In the genomic region with DNA sequence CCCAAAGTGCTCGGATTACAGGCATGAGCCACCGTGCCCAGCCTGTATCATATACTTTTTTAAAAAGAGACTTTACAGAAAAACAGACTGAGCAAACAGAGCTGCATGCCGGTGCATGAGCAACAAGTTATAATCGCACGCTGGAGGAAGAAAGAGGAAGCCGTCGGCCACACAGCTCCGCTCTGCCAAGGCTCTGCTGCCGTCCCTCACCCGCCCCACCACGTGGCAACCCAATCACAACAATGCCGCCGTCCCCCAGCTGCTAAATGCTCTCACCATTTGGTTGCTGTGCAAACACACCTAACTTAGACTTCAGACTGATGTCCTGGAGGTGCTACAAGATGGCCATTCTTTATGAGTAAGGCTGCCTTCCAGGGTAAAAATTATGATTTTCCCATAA, we compare ENCODE assay signal across 13 cellular contexts.
DNase-seq lines count a peak whose midpoint lies in the region; ATAC-seq, FAIRE-seq and TF ChIP-seq lines count a peak whose summit lies in the region.
"Had no signal": no experiment of that assay in that cellular context is flagged by ENCODE, and none has a peak within 500 bp of the region (broad histone marks: within the 10 kb centered on the region; RNA-seq: fewer than 3 reads in every experiment).

No MANE protein-coding gene starts in this region.

- H3K27me3 ChIP-seq in right cardiac atrium (ENCODE audit: control insufficient read depth, insufficient read depth) = no peaks in the 10 kb centered on the region
- no peaks in the 10 kb centered on the region for H3K27me3 ChIP-seq in PC-9 (ENCODE audit: insufficient read depth, low read depth)
- H3K27me3 ChIP-seq: BE2C had no signal

- H3K27me3 Mint-ChIP-seq in stimulated activated naive B cell treated with anti-CD40 and anti-IgM and Interleukin-4, amounts not matched to agents 10 μg/mL and 1 μg/mL and 100 μg/mL, for 72 hours = no peaks in the 10 kb centered on the region
- peaks cover 3% of the 10 kb centered on the region for H3K27me3 Mint-ChIP-seq in glutamatergic neuron (ENCODE audit: unreplicated experiment)

- CTCF ChIA-PET in PC-9 (lab: Charles Lee) = no interaction called here

- peak overlapping the region in 1 of 2 donors; percentile 39 for H3K4me3 Mint-ChIP-seq in stimulated activated naive B cell treated with anti-CD40 and anti-IgM and Interleukin-4, amounts not matched to agents 10 μg/mL and 1 μg/mL and 100 μg/mL, for 72 hours
- H3K4me3 Mint-ChIP-seq in glutamatergic neuron (ENCODE audit: unreplicated experiment) = no peak overlapping the region

- H3K4me1 ChIP-seq in right cardiac atrium (ENCODE audit: control insufficient read depth, insufficient read depth, low read length) (no peaks in the 10 kb centered on the region), PC-9 (replicated peaks; ENCODE audit: insufficient read depth) (no peaks in the 10 kb centered on the region)
- H3K4me1 ChIP-seq: BE2C had no signal

- H3K27ac ChIP-seq in right cardiac atrium (ENCODE audit: low read length) (no peak overlapping the region), PC-9 (no peak overlapping the region)

- no peaks in the 10 kb centered on the region for H3K79me2 ChIP-seq in PC-9 (ENCODE audit: low read depth)

- H3K4me1 Mint-ChIP-seq in stimulated activated naive B cell treated with anti-CD40 and anti-IgM and Interleukin-4, amounts not matched to agents 10 μg/mL and 1 μg/mL and 100 μg/mL, for 72 hours = peaks cover 14 to 30% of the 10 kb centered on the region in 2 donors
- H3K4me1 Mint-ChIP-seq in glutamatergic neuron (ENCODE audit: low read depth, unreplicated experiment) = no peaks in the 10 kb centered on the region

- H3K27ac Mint-ChIP-seq in stimulated activated naive B cell treated with anti-CD40 and anti-IgM and Interleukin-4, amounts not matched to agents 10 μg/mL and 1 μg/mL and 100 μg/mL, for 72 hours = no peak overlapping the region
- H3K27ac Mint-ChIP-seq in glutamatergic neuron (ENCODE audit: unreplicated experiment) = no peak overlapping the region

- intact Hi-C loops in right cardiac atrium (cut with DNase I) (no loop called here), PC-9 (cut with micrococcal nuclease; ENCODE audit: unreplicated experiment) (no loop called here)

- no peaks in the 10 kb centered on the region for H3K36me3 Mint-ChIP-seq in stimulated activated naive B cell treated with anti-CD40 and anti-IgM and Interleukin-4, amounts not matched to agents 10 μg/mL and 1 μg/mL and 100 μg/mL, for 72 hours
- peaks cover 5% of the 10 kb centered on the region for H3K36me3 Mint-ChIP-seq in glutamatergic neuron (ENCODE audit: unreplicated experiment)

- no peak overlapping the region for H3K4me2 ChIP-seq in PC-9

- TF ChIP-seq CTCF in PC-9 (conservative IDR thresholded peaks at IDR 0.05) = no peak
- no peak for TF ChIP-seq CTCF in D721Med (IDR thresholded peaks at IDR 0.05; ENCODE audit: insufficient read depth, missing control alignments)
- TF ChIP-seq CTCF in glutamatergic neuron (IDR thresholded peaks at IDR 0.05; ENCODE audit: partially characterized antibody, unreplicated experiment) = no peak

- no peak overlapping the region for H2AFZ ChIP-seq in PC-9

- ATAC-seq in right cardiac atrium = peak; percentile 69 to 79
- peak; percentile 91 for ATAC-seq in stimulated activated naive B cell treated with anti-CD40 and anti-IgM and Interleukin-4, amounts not matched to agents 10 μg/mL and 1 μg/mL and 100 μg/mL, for 72 hours (replicated peaks)

- no TSS peak for BruUV-seq in PC-9 (replicated peaks; lab: Mats Ljungman, UMichigan)

- H3K9me3 ChIP-seq in right cardiac atrium (ENCODE audit: control insufficient read depth, low read length) (no peaks in the 10 kb centered on the region), PC-9 (ENCODE audit: insufficient read depth, low read depth) (no peaks in the 10 kb centered on the region)
- H3K9me3 ChIP-seq: BE2C had no signal

- H3F3A ChIP-seq in PC-9 (ENCODE audit: insufficient read depth, low read depth) = no peaks in the 10 kb centered on the region

- no peaks in the 10 kb centered on the region for H3K9me2 ChIP-seq in PC-9 (ENCODE audit: insufficient read depth)

- no peak for FAIRE-seq in D721Med (lab: Jason Lieb, UNC)
- FAIRE-seq: TTC549 had no signal

- peak; percentile 18 to 24 for DNase-seq in activated T-cell treated with anti-CD3 and anti-CD28 coated beads, Interleukin-2, amount 50 U/mL, for 48 hours
- DNase-seq in activated T-cell treated with anti-CD3 and anti-CD28 coated beads for 4 hours (no peak), SIG-M5 treated with dmso at 0.1 percent for 504 hours (lab: John Stamatoyannopoulos, UW; ENCODE audit: unreplicated experiment) (peak; percentile 54), right cardiac atrium (peak; percentile 37 to 73 (median 61)), PC-9 (no peak), D721Med (ENCODE audit: insufficient read length, low spot score) (no peak), glutamatergic neuron (no peak)
- DNase-seq in stimulated activated naive B cell treated with anti-CD40 and anti-IgM and Interleukin-4, amounts not matched to agents 10 μg/mL and 1 μg/mL and 100 μg/mL, for 72 hours = peak; percentile 6
- DNase-seq: BE2C, caudate nucleus, kidney glomerular epithelial cell, NCI-H187 treated with DMSO at 0.1 percent for 48 hours had no signal

- no peaks in the 10 kb centered on the region; the same call in 1 of the 2 replicates for H4K20me1 ChIP-seq in PC-9 (ENCODE audit: insufficient read depth)

- H3K4me3 ChIP-seq in right cardiac atrium (ENCODE audit: low read length) (no peak overlapping the region), PC-9 (no peak overlapping the region)

- H3K36me3 ChIP-seq in PC-9 (ENCODE audit: low read depth) = no peaks in the 10 kb centered on the region
- H3K36me3 ChIP-seq: BE2C had no signal

- H3K9me3 Mint-ChIP-seq in stimulated activated naive B cell treated with anti-CD40 and anti-IgM and Interleukin-4, amounts not matched to agents 10 μg/mL and 1 μg/mL and 100 μg/mL, for 72 hours = no peaks in the 10 kb centered on the region
- peaks cover 1% of the 10 kb centered on the region for H3K9me3 Mint-ChIP-seq in glutamatergic neuron (ENCODE audit: unreplicated experiment)

- POLR2A ChIA-PET in PC-9 (lab: Charles Lee; ENCODE audit: unreplicated experiment) = no interaction called here

- 50% methylated on average over 13 of the region's 13 CpGs for WGBS in right cardiac atrium

Comparison
In these comparisons a context has a peak if more than half of its experiments do, and no peak if none do; other contexts are left out.
1. DNase-seq: peak in activated T-cell treated with anti-CD3 and anti-CD28 coated beads, Interleukin-2, amount 50 U/mL, for 48 hours (2 of 2), SIG-M5 treated with dmso at 0.1 percent for 504 hours (single experiment), right cardiac atrium (3 of 3) and stimulated activated naive B cell treated with anti-CD40 and anti-IgM and Interleukin-4, amounts not matched to agents 10 μg/mL and 1 μg/mL and 100 μg/mL, for 72 hours (single experiment); none in activated T-cell treated with anti-CD3 and anti-CD28 coated beads for 4 hours (single experiment), PC-9 (0 of 2), D721Med (single experiment) and glutamatergic neuron (single experiment).